Comparison of ENCODE assay signal across 1 cellular context in the genomic region with DNA sequence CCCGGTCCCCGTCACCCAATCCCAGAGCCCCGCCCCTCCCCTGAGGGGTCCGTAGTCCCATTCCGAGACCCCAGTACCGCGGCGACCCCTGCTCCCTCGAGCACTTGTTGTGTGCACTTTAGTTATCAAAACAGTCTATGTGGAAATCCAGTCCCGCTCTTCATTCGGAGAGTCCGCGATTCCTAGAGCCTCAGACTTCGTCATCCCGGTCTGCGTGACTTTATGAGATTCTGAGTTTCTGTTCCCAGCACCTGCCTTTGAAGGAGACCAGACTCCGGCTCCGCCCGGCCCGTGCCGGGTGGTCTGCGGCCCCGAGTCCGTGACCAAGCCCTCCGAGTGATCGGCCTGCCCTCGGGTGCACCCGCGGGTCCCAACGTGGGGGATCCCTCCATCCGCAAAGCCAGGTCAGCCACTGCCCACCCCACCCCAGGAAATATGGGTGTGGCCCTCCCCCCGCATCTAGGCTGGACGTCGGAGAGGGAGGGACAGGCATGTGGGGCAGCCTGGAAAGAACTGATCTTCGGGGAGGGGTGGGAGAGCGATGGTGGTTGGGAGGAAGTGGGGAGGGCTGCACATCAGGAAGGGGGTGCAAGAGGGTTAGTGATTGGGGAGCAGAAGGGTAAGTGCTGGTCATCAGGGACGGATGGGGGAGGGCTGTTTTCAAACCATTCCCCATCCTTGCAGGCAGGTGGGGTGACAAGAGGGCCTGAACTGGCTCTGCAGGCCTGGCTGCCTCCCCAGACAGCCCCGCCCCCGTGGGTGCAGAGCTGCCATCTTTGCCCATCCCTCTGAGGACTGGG.
TF ChIP-seq lines count a peak whose summit lies in the region.

No MANE protein-coding gene starts in this region.

TF ChIP-seq in HepG2, 621 proteins besides CTCF, POLR2A, EP300 and RAD21 (continued from another document and continues in another):
- TF ChIP-seq RERE (CRISPR knock-in tag; IDR thresholded peaks at IDR 0.05; ENCODE audit: low read depth) (no peak), ZNF816 (CRISPR knock-in tag; IDR thresholded peaks at IDR 0.05; ENCODE audit: borderline replicate concordance) (peak; percentile 77; the same call in 1 of the 2 replicates), ZNF263 (CRISPR knock-in tag; IDR thresholded peaks at IDR 0.05) (no peak), TRIM24 (CRISPR knock-in tag; IDR thresholded peaks at IDR 0.05) (no peak), HMG20B (CRISPR knock-in tag; conservative IDR thresholded peaks at IDR 0.05) (no peak), GFI1 (CRISPR knock-in tag; IDR thresholded peaks at IDR 0.05; ENCODE audit: borderline replicate concordance) (no peak), RFX1 (IDR thresholded peaks at IDR 0.05) (no peak), CREB1 (IDR thresholded peaks at IDR 0.05) (no peak), CREB1 (CRISPR knock-in tag; IDR thresholded peaks at IDR 0.05) (no peak), NKX3-1 (CRISPR knock-in tag; IDR thresholded peaks at IDR 0.05) (no peak), PHF8 (CRISPR knock-in tag; IDR thresholded peaks at IDR 0.05) (no peak), ZBTB39 (CRISPR knock-in tag; IDR thresholded peaks at IDR 0.05) (no peak), ZEB1 (IDR thresholded peaks at IDR 0.05; ENCODE audit: insufficient replicate concordance, low read depth) (no peak), ZNF883 (CRISPR knock-in tag; IDR thresholded peaks at IDR 0.05; ENCODE audit: not compliant biosample characterization) (peak; percentile 19), RXRA (CRISPR knock-in tag; IDR thresholded peaks at IDR 0.05) (no peak), ZNF256 (CRISPR knock-in tag; conservative IDR thresholded peaks at IDR 0.05) (no peak), KDM5A (IDR thresholded peaks at IDR 0.05; ENCODE audit: borderline replicate concordance, low read length) (peak; percentile 69; the same call in 1 of the 2 replicates), ONECUT2 (CRISPR knock-in tag; IDR thresholded peaks at IDR 0.05) (no peak), YEATS2 (CRISPR knock-in tag; IDR thresholded peaks at IDR 0.05; ENCODE audit: borderline replicate concordance) (no peak), ZNF703 (CRISPR knock-in tag; IDR thresholded peaks at IDR 0.05; ENCODE audit: borderline replicate concordance) (no peak), PCBP1 (IDR thresholded peaks at IDR 0.05; ENCODE audit: borderline replicate concordance, low read depth, low read length) (no peak), STAG1 (CRISPR knock-in tag; IDR thresholded peaks at IDR 0.05) (no peak), ZNF382 (CRISPR knock-in tag; IDR thresholded peaks at IDR 0.05; ENCODE audit: borderline replicate concordance) (no peak), ZHX1 (CRISPR knock-in tag; IDR thresholded peaks at IDR 0.05; ENCODE audit: low read depth) (0 out of 2 replicates have a peak, but pooled peaks have one; percentile 35), NFYC (CRISPR knock-in tag; IDR thresholded peaks at IDR 0.05) (no peak), MAFK (conservative IDR thresholded peaks at IDR 0.05 in 1 of 2, IDR thresholded peaks at IDR 0.05 in 1 of 2; ENCODE audit: low read length in 2 of 2) (no peak), SIX4 (CRISPR knock-in tag; IDR thresholded peaks at IDR 0.05) (no peak), NCOA1 (CRISPR knock-in tag; IDR thresholded peaks at IDR 0.05) (no peak), GATA4 (IDR thresholded peaks at IDR 0.05; ENCODE audit: borderline replicate concordance, low read depth) (no peak), ZNF207 (IDR thresholded peaks at IDR 0.05; ENCODE audit: borderline replicate concordance) (no peak), EED (CRISPR knock-in tag; IDR thresholded peaks at IDR 0.05) (no peak), TMF1 (CRISPR knock-in tag; IDR thresholded peaks at IDR 0.05; ENCODE audit: low read depth) (no peak; the same call in 1 of the 2 replicates), SIX1 (CRISPR knock-in tag; IDR thresholded peaks at IDR 0.05; ENCODE audit: borderline replicate concordance) (no peak), ZNF691 (CRISPR knock-in tag; IDR thresholded peaks at IDR 0.05; ENCODE audit: borderline replicate concordance, low read depth) (no peak), ZMYM2 (CRISPR knock-in tag; IDR thresholded peaks at IDR 0.05) (0 out of 2 replicates have a peak, but pooled peaks have one; percentile 1), ZNF124 (CRISPR knock-in tag; IDR thresholded peaks at IDR 0.05) (no peak), MLX (CRISPR knock-in tag; IDR thresholded peaks at IDR 0.05) (no peak), CAMTA2 (CRISPR knock-in tag; IDR thresholded peaks at IDR 0.05; ENCODE audit: borderline replicate concordance) (no peak), MIER3 (CRISPR knock-in tag; IDR thresholded peaks at IDR 0.05; ENCODE audit: borderline replicate concordance) (no peak), ASH2L (IDR thresholded peaks at IDR 0.05; ENCODE audit: insufficient read length, low read depth, low read length) (no peak), MIER2 (CRISPR knock-in tag; IDR thresholded peaks at IDR 0.05) (no peak), ARID2 (CRISPR knock-in tag; IDR thresholded peaks at IDR 0.05; ENCODE audit: borderline replicate concordance) (no peak), ZBTB8A (CRISPR knock-in tag; IDR thresholded peaks at IDR 0.05; ENCODE audit: borderline replicate concordance, low read depth) (0 out of 2 replicates have a peak, but pooled peaks have one; percentile 17), ERF (CRISPR knock-in tag; IDR thresholded peaks at IDR 0.05) (no peak), ZFP36L2 (CRISPR knock-in tag; IDR thresholded peaks at IDR 0.05) (no peak)
- TF ChIP-seq, protein P1, sequence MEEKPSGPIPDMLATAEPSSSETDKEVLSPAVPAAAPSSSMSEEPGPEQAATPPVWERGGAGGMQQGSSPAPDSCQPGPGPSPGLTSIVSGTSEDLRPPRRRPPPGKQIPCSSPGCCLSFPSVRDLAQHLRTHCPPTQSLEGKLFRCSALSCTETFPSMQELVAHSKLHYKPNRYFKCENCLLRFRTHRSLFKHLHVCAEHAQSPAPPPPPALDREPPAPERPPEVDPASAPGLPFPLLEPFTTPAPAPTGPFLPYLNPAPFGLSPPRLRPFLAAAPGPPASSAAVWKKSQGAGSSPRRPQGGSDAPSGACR (CRISPR knock-in tag; IDR thresholded peaks at IDR 0.05), result no peak
- TF ChIP-seq, protein P2, sequence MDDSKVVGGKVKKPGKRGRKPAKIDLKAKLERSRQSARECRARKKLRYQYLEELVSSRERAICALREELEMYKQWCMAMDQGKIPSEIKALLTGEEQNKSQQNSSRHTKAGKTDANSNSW (CRISPR knock-in tag; IDR thresholded peaks at IDR 0.05; ENCODE audit: borderline replicate concordance), result no peak
- TF ChIP-seq, protein P3, sequence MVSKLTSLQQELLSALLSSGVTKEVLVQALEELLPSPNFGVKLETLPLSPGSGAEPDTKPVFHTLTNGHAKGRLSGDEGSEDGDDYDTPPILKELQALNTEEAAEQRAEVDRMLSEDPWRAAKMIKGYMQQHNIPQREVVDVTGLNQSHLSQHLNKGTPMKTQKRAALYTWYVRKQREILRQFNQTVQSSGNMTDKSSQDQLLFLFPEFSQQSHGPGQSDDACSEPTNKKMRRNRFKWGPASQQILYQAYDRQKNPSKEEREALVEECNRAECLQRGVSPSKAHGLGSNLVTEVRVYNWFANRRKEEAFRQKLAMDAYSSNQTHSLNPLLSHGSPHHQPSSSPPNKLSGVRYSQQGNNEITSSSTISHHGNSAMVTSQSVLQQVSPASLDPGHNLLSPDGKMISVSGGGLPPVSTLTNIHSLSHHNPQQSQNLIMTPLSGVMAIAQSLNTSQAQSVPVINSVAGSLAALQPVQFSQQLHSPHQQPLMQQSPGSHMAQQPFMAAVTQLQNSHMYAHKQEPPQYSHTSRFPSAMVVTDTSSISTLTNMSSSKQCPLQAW (CRISPR knock-in tag; IDR thresholded peaks at IDR 0.05), result no peak
- TF ChIP-seq, protein P4, sequence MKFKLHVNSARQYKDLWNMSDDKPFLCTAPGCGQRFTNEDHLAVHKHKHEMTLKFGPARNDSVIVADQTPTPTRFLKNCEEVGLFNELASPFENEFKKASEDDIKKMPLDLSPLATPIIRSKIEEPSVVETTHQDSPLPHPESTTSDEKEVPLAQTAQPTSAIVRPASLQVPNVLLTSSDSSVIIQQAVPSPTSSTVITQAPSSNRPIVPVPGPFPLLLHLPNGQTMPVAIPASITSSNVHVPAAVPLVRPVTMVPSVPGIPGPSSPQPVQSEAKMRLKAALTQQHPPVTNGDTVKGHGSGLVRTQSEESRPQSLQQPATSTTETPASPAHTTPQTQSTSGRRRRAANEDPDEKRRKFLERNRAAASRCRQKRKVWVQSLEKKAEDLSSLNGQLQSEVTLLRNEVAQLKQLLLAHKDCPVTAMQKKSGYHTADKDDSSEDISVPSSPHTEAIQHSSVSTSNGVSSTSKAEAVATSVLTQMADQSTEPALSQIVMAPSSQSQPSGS (CRISPR knock-in tag; IDR thresholded peaks at IDR 0.05), result no peak
